1 cellular context compared by ENCODE assay signal in the genomic region with DNA sequence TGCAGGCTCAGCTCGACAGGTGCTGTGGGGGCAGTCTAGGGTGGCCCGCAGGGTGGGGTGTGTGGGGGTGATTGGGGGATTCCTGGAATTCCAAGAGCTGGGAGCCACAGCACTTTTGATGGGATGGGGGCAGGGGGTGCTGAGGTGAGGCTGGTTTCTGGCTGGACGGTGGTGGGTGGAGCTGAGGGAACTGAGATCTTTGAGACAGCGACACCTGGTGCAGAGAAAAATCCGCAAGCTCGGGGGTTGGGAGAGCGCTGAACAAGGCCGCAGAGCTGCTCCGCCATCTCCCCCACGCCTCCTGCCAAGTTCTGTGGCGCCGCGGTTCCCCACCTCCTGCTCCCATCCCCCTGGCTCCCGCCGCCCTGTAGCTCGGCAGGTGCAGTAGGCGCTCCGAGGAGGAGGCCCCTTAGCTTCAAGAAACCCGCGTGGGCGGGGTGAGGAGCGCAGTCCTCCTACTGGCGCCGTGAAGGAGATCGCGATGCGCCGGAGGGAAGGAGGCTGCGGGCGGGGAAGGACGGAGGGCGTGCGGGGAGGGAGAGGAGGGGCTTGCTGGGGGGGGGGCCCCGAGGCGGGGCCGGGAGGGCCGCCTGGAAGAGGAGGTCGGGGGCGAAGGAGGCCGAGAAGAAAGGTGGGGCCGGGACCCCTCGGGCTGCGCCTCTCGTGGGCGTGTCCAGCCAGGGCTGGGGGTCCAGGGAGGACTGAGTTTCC.
TF ChIP-seq lines count a peak whose summit lies in the region.

No MANE protein-coding gene starts in this region.

TF ChIP-seq in HEK293, 187 proteins besides CTCF, POLR2A, EP300 and RAD21 (continued from another document):
- 0 out of 2 replicates have a peak, but pooled peaks have one; percentile 8 for TF ChIP-seq WT1 (tag by site-specific recombination; IDR thresholded peaks at IDR 0.05)
- TF ChIP-seq, protein P1, sequence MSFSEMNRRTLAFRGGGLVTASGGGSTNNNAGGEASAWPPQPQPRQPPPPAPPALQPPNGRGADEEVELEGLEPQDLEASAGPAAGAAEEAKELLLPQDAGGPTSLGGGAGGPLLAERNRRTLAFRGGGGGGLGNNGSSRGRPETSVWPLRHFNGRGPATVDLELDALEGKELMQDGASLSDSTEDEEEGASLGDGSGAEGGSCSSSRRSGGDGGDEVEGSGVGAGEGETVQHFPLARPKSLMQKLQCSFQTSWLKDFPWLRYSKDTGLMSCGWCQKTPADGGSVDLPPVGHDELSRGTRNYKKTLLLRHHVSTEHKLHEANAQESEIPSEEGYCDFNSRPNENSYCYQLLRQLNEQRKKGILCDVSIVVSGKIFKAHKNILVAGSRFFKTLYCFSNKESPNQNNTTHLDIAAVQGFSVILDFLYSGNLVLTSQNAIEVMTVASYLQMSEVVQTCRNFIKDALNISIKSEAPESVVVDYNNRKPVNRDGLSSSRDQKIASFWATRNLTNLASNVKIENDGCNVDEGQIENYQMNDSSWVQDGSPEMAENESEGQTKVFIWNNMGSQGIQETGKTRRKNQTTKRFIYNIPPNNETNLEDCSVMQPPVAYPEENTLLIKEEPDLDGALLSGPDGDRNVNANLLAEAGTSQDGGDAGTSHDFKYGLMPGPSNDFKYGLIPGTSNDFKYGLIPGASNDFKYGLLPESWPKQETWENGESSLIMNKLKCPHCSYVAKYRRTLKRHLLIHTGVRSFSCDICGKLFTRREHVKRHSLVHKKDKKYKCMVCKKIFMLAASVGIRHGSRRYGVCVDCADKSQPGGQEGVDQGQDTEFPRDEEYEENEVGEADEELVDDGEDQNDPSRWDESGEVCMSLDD (tag by site-specific recombination; IDR thresholded peaks at IDR 0.05): peak; percentile 52
- TF ChIP-seq ZNF747 (tag by site-specific recombination; IDR thresholded peaks at IDR 0.05): no peak
- peak; percentile 92 for TF ChIP-seq ZNF2 (tag by site-specific recombination; IDR thresholded peaks at IDR 0.05)
- TF ChIP-seq KLF1 (tag by site-specific recombination; IDR thresholded peaks at IDR 0.05): peak; percentile 52
- TF ChIP-seq, protein P2, sequence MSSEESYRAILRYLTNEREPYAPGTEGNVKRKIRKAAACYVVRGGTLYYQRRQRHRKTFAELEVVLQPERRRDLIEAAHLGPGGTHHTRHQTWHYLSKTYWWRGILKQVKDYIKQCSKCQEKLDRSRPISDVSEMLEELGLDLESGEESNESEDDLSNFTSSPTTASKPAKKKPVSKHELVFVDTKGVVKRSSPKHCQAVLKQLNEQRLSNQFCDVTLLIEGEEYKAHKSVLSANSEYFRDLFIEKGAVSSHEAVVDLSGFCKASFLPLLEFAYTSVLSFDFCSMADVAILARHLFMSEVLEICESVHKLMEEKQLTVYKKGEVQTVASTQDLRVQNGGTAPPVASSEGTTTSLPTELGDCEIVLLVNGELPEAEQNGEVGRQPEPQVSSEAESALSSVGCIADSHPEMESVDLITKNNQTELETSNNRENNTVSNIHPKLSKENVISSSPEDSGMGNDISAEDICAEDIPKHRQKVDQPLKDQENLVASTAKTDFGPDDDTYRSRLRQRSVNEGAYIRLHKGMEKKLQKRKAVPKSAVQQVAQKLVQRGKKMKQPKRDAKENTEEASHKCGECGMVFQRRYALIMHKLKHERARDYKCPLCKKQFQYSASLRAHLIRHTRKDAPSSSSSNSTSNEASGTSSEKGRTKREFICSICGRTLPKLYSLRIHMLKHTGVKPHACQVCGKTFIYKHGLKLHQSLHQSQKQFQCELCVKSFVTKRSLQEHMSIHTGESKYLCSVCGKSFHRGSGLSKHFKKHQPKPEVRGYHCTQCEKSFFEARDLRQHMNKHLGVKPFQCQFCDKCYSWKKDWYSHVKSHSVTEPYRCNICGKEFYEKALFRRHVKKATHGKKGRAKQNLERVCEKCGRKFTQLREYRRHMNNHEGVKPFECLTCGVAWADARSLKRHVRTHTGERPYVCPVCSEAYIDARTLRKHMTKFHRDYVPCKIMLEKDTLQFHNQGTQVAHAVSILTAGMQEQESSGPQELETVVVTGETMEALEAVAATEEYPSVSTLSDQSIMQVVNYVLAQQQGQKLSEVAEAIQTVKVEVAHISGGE (tag by site-specific recombination; conservative IDR thresholded peaks at IDR 0.05; ENCODE audit: low read depth): peak; percentile 37; the same call in 1 of the 2 replicates
- TF ChIP-seq ZNF404 (tag by site-specific recombination; IDR thresholded peaks at IDR 0.05): no peak
